In genomic region chr20:34552569-34552968, GRCh38 we compare ENCODE assay signal across 1 cellular context.
A peak's percentile ranks its signal among the peaks of the same experiment; 100 is the strongest.
TF ChIP-seq lines count a peak whose summit lies in the region.

No MANE protein-coding gene starts in this region.

TF ChIP-seq in HepG2, 621 proteins besides CTCF, POLR2A, EP300 and RAD21:
- TF ChIP-seq DR1 (CRISPR knock-in tag; IDR thresholded peaks at IDR 0.05) = peak; percentile 6; the same call in 1 of the 2 replicates
- TF ChIP-seq, protein P1, sequence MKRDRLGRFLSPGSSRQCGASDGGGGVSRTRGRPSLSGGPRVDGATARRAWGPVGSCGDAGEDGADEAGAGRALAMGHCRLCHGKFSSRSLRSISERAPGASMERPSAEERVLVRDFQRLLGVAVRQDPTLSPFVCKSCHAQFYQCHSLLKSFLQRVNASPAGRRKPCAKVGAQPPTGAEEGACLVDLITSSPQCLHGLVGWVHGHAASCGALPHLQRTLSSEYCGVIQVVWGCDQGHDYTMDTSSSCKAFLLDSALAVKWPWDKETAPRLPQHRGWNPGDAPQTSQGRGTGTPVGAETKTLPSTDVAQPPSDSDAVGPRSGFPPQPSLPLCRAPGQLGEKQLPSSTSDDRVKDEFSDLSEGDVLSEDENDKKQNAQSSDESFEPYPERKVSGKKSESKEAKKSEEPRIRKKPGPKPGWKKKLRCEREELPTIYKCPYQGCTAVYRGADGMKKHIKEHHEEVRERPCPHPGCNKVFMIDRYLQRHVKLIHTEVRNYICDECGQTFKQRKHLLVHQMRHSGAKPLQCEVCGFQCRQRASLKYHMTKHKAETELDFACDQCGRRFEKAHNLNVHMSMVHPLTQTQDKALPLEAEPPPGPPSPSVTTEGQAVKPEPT (CRISPR knock-in tag; IDR thresholded peaks at IDR 0.05; ENCODE audit: low read depth) = 0 out of 2 replicates have a peak, but pooled peaks have one; percentile 10
- TF ChIP-seq PHF20 (CRISPR knock-in tag; IDR thresholded peaks at IDR 0.05) = 0 out of 2 replicates have a peak, but pooled peaks have one; percentile 20
- peak; percentile 43; the same call in 1 of the 2 replicates for TF ChIP-seq DZIP1 (CRISPR knock-in tag; IDR thresholded peaks at IDR 0.05)
- TF ChIP-seq ZZZ3 (CRISPR knock-in tag; IDR thresholded peaks at IDR 0.05; ENCODE audit: borderline replicate concordance) = 0 out of 2 replicates have a peak, but pooled peaks have one; percentile 45
- no peak for TF ChIP-seq ZNF275 (CRISPR knock-in tag; IDR thresholded peaks at IDR 0.05; ENCODE audit: borderline replicate concordance)
- TF ChIP-seq, protein P2, sequence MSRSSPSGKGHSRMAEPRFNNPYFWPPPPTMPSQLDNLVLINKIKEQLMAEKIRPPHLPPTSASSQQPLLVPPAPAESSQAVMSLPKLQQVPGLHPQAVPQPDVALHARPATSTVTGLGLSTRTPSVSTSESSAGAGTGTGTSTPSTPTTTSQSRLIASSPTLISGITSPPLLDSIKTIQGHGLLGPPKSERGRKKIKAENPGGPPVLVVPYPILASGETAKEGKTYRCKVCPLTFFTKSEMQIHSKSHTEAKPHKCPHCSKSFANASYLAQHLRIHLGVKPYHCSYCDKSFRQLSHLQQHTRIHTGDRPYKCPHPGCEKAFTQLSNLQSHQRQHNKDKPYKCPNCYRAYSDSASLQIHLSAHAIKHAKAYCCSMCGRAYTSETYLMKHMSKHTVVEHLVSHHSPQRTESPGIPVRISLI (CRISPR knock-in tag; IDR thresholded peaks at IDR 0.05; ENCODE audit: borderline replicate concordance) = no peak
- TF ChIP-seq POLR2AphosphoS5 (IDR thresholded peaks at IDR 0.05; ENCODE audit: low read depth, low read length) = 0 out of 2 replicates have a peak, but pooled peaks have one; percentile 16
- TF ChIP-seq ZNF10 (CRISPR knock-in tag; IDR thresholded peaks at IDR 0.05; ENCODE audit: borderline replicate concordance, low read depth) = no peak
- TF ChIP-seq IKZF4 (CRISPR knock-in tag; IDR thresholded peaks at IDR 0.05; ENCODE audit: borderline replicate concordance, low read depth, not compliant biosample characterization) = no peak
